Comparison of ENCODE assay signal across 8 cellular contexts in genomic region chr12:96434107-96434506, GRCh38. TPM values are rescaled to one million over a fixed set of nuclear protein-coding genes. Genes with fewer than 3 reads are reported as not detected.
DNase-seq lines count a peak whose midpoint lies in the region; ATAC-seq and TF ChIP-seq lines count a peak whose summit lies in the region.

No MANE protein-coding gene starts in this region.

- H3K36me3 Mint-ChIP-seq in activated CD4-positive, alpha-beta memory T cell treated with anti-CD3 and anti-CD28 coated beads for 36 hours: no peaks in the 10 kb centered on the region
- H3K36me3 Mint-ChIP-seq in stimulated activated naive CD8-positive, alpha-beta T cell treated with anti-CD3 and anti-CD28 coated beads, Interleukin-15, Interleukin-2, amounts not matched to agents 100 ng/mL and 50 ng/mL, for 24 hours (ENCODE audit: low read depth): no peaks in the 10 kb centered on the region

- H3K4me1 Mint-ChIP-seq in activated CD4-positive, alpha-beta memory T cell treated with anti-CD3 and anti-CD28 coated beads for 36 hours (ENCODE audit: low read depth): peaks cover 31% of the 10 kb centered on the region
- peaks cover 42% of the 10 kb centered on the region for H3K4me1 Mint-ChIP-seq in stimulated activated naive CD8-positive, alpha-beta T cell treated with anti-CD3 and anti-CD28 coated beads, Interleukin-15, Interleukin-2, amounts not matched to agents 100 ng/mL and 50 ng/mL, for 24 hours (ENCODE audit: low read depth)

- ATAC-seq in GM19438 (IDR thresholded peaks at IDR 0.05; ENCODE audit: low read depth, unreplicated experiment): peak; percentile 73

- DNase-seq in HS-5 (ENCODE audit: low read depth): peak; percentile 87
- peak; percentile 88 for DNase-seq in activated CD4-positive, alpha-beta memory T cell treated with anti-CD3 and anti-CD28 coated beads for 36 hours
- peak; percentile 99 for DNase-seq in fibroblast of villous mesenchyme (ENCODE audit: low read depth)
- DNase-seq in iPS-NIHi11 (ENCODE audit: low spot score): no peak
- no peak for DNase-seq in NCI-H1694 (lab: John Stamatoyannopoulos, UW)
- DNase-seq in posterior vena cava (ENCODE audit: low spot score): no peak

- intact Hi-C loops in activated CD4-positive, alpha-beta memory T cell treated with anti-CD3 and anti-CD28 coated beads for 36 hours (cut with micrococcal nuclease): loop anchor here (1.0 to 2.0 kb wide), 6 partner anchors 9 to 239 kb away; partner anchors contain the start of gene CFAP54
- intact Hi-C loops in posterior vena cava (cut with DNase I): no loop called here

- no peaks in the 10 kb centered on the region for H3K27me3 Mint-ChIP-seq in activated CD4-positive, alpha-beta memory T cell treated with anti-CD3 and anti-CD28 coated beads for 36 hours
- H3K27me3 Mint-ChIP-seq in stimulated activated naive CD8-positive, alpha-beta T cell treated with anti-CD3 and anti-CD28 coated beads, Interleukin-15, Interleukin-2, amounts not matched to agents 100 ng/mL and 50 ng/mL, for 24 hours: no peaks in the 10 kb centered on the region

- POLR2A ChIA-PET in activated CD4-positive, alpha-beta memory T cell treated with anti-CD3 and anti-CD28 coated beads for 36 hours (lab: Charles Lee): interaction anchor here (2.3 kb wide), 1 partner anchor 11 kb away, joined by 15 read pairs; no protein-coding TSS in a partner anchor

- no peaks in the 10 kb centered on the region for H3K9me3 Mint-ChIP-seq in activated CD4-positive, alpha-beta memory T cell treated with anti-CD3 and anti-CD28 coated beads for 36 hours
- no peaks in the 10 kb centered on the region for H3K9me3 Mint-ChIP-seq in stimulated activated naive CD8-positive, alpha-beta T cell treated with anti-CD3 and anti-CD28 coated beads, Interleukin-15, Interleukin-2, amounts not matched to agents 100 ng/mL and 50 ng/mL, for 24 hours

- peak overlapping the region; percentile 68 for H3K27ac Mint-ChIP-seq in activated CD4-positive, alpha-beta memory T cell treated with anti-CD3 and anti-CD28 coated beads for 36 hours
- peak overlapping the region; percentile 60 for H3K27ac Mint-ChIP-seq in stimulated activated naive CD8-positive, alpha-beta T cell treated with anti-CD3 and anti-CD28 coated beads, Interleukin-15, Interleukin-2, amounts not matched to agents 100 ng/mL and 50 ng/mL, for 24 hours

- H3K4me3 ChIP-seq in fibroblast of villous mesenchyme (ENCODE audit: low read depth, low read length): no peak overlapping the region

- CTCF ChIA-PET in activated CD4-positive, alpha-beta memory T cell treated with anti-CD3 and anti-CD28 coated beads for 36 hours (lab: Charles Lee): interaction anchor here (1.8 to 3.1 kb wide), 3 partner anchors 11 to 33 kb away, joined by 6 to 14 read pairs (median 9); no protein-coding TSS in a partner anchor

- peak overlapping the region; percentile 4 for H3K4me3 Mint-ChIP-seq in activated CD4-positive, alpha-beta memory T cell treated with anti-CD3 and anti-CD28 coated beads for 36 hours
- H3K4me3 Mint-ChIP-seq in stimulated activated naive CD8-positive, alpha-beta T cell treated with anti-CD3 and anti-CD28 coated beads, Interleukin-15, Interleukin-2, amounts not matched to agents 100 ng/mL and 50 ng/mL, for 24 hours: peak overlapping the region; percentile 24

- TF ChIP-seq CTCF in fibroblast of villous mesenchyme (IDR thresholded peaks at IDR 0.05; ENCODE audit: insufficient read depth, low read depth, low read length): no peak

RNA-seq across cellular contexts. Expression of gene CDK17, which starts 33.9 kb away (rescaled TPM):
- 10 to 100 TPM; 34.5 to 35.7 TPM for total RNA-seq in activated CD4-positive, alpha-beta memory T cell treated with anti-CD3 and anti-CD28 coated beads for 36 hours
- total RNA-seq in fibroblast of villous mesenchyme (61.5 and 73.8 TPM in 2 replicates), posterior vena cava (10 to 100 TPM; 46.4 to 50.1 TPM)

RNA-seq across cellular contexts. Expression of gene CFAP54, which starts 55.3 kb away (rescaled TPM):
- under 1 TPM; 0.31 to 0.33 TPM for total RNA-seq in activated CD4-positive, alpha-beta memory T cell treated with anti-CD3 and anti-CD28 coated beads for 36 hours
- total RNA-seq in fibroblast of villous mesenchyme: 0.86 and 0.97 TPM in 2 replicates
- total RNA-seq in posterior vena cava: 1 to 10 TPM in 1 of 2 donors, under 1 TPM in 1; 0.90 to 1.2 TPM

Comparison
In these comparisons a context has a peak if more than half of its experiments do, and no peak if none do; other contexts are left out.
1. DNase-seq: peak in HS-5 (single experiment), activated CD4-positive, alpha-beta memory T cell treated with anti-CD3 and anti-CD28 coated beads for 36 hours (single experiment) and fibroblast of villous mesenchyme (single experiment); none in iPS-NIHi11 (single experiment), NCI-H1694 (single experiment) and posterior vena cava (single experiment).